Comparison of ENCODE assay signal across 8 cellular contexts in the genomic region with DNA sequence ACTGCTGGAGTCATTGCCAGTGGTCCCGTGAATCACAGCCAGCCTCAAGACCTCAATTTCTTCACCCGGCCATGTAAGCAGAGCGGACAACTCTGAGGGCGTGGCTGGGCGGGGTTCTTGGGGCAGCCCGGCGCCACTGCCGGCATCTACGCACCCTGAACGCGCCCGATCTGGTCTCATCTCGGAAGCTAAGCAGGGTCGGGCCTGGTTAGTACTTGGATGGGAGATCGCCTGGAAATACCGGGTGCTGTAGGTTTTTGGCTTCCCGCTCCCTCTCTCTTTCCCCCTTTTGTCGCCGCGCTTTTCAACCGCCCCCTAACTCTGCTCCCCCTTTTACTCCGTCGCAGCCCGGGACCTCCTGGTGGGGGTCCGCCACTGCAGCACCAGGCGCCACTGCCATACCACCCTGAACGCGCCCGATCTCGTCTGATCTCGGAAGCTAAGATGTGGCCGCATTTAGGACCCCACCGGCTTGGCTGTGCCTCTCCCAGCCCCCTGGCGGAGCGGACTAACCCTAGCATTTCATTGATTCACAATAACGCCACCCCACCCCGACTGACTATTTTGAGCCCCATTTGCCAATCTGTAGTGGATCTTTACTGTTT. TPM values are rescaled to one million over a fixed set of nuclear protein-coding genes. Genes with fewer than 3 reads are reported as not detected.
DNase-seq lines count a peak whose midpoint lies in the region; ATAC-seq and TF ChIP-seq lines count a peak whose summit lies in the region.

No MANE protein-coding gene starts in this region.

- H3K4me3 Mint-ChIP-seq in activated naive CD4-positive, alpha-beta T cell treated with anti-CD3 and anti-CD28 coated beads, Interleukin-2, amount 50 U/mL, for 24 hours = peak overlapping the region; percentile 64

- ATAC-seq in HG02870 (IDR thresholded peaks at IDR 0.05; ENCODE audit: unreplicated experiment) (no peak), HG03469 (IDR thresholded peaks at IDR 0.05; ENCODE audit: unreplicated experiment) (no peak), HG02981 (IDR thresholded peaks at IDR 0.05; ENCODE audit: unreplicated experiment) (no peak)

- H3K36me3 Mint-ChIP-seq in activated naive CD4-positive, alpha-beta T cell treated with anti-CD3 and anti-CD28 coated beads, Interleukin-2, amount 50 U/mL, for 24 hours = no peaks in the 10 kb centered on the region

- H3K27me3 Mint-ChIP-seq in activated naive CD4-positive, alpha-beta T cell treated with anti-CD3 and anti-CD28 coated beads, Interleukin-2, amount 50 U/mL, for 24 hours = peaks cover 40% of the 10 kb centered on the region

- H3K27me3 ChIP-seq in right atrium auricular region (no peaks in the 10 kb centered on the region), skeletal muscle tissue (ENCODE audit: control insufficient read depth in 3 of 3, insufficient read depth in 3 of 3, low read length in 3 of 3) (peaks cover 17 to 46% (median 43%) of the 10 kb centered on the region in 3 donors)

- H3K4me1 ChIP-seq in right atrium auricular region (peaks cover 0 to 7% of the 10 kb centered on the region in 2 donors), skeletal muscle tissue (ENCODE audit: control insufficient read depth in 3 of 3, insufficient read depth in 3 of 3, low read length in 3 of 3) (peaks cover 6 to 9% (median 7%) of the 10 kb centered on the region in 3 donors)

- peak overlapping the region in 1 of 3 donors; percentile 51 for H3K9ac ChIP-seq in skeletal muscle tissue (ENCODE audit: low read depth in 1 of 3, low read length in 3 of 3)

- no peak overlapping the region for H3K27ac Mint-ChIP-seq in activated naive CD4-positive, alpha-beta T cell treated with anti-CD3 and anti-CD28 coated beads, Interleukin-2, amount 50 U/mL, for 24 hours

- peak; percentile 10 for TF ChIP-seq CTCF in GM12864 (IDR thresholded peaks at IDR 0.05; ENCODE audit: low read depth, low read length, missing control alignments)
- no peak for TF ChIP-seq CTCF in right atrium auricular region (IDR thresholded peaks at IDR 0.05)

- peaks cover 11% of the 10 kb centered on the region for H3K4me1 Mint-ChIP-seq in activated naive CD4-positive, alpha-beta T cell treated with anti-CD3 and anti-CD28 coated beads, Interleukin-2, amount 50 U/mL, for 24 hours

- H3K4me3 ChIP-seq in GM12864 (ENCODE audit: low read depth, low read length) (peak overlapping the region; percentile 36), right atrium auricular region (peak overlapping the region; percentile 32 to 44), skeletal muscle tissue (ENCODE audit: low read length in 3 of 3) (peak overlapping the region; percentile 28 to 63 (median 42))

- H3K36me3 ChIP-seq in right atrium auricular region (no peaks in the 10 kb centered on the region), skeletal muscle tissue (ENCODE audit: control insufficient read depth in 3 of 3, insufficient read depth in 3 of 3, low read length in 3 of 3) (no peaks in the 10 kb centered on the region)

- H3K9me3 ChIP-seq in right atrium auricular region (no peaks in the 10 kb centered on the region), skeletal muscle tissue (ENCODE audit: control insufficient read depth in 3 of 3, low read length in 3 of 3) (no peaks in the 10 kb centered on the region)

- DNase-seq in GM12864 (ENCODE audit: low read depth) (no peak), NCI-H69 (lab: John Stamatoyannopoulos, UW) (peak; percentile 87), right atrium auricular region (ENCODE audit: low spot score) (peak; percentile 62)

- H3K27ac ChIP-seq in right atrium auricular region (no peak overlapping the region), skeletal muscle tissue (ENCODE audit: low read depth, low read length) (no peak overlapping the region)

- H3K9me3 Mint-ChIP-seq in activated naive CD4-positive, alpha-beta T cell treated with anti-CD3 and anti-CD28 coated beads, Interleukin-2, amount 50 U/mL, for 24 hours = no peaks in the 10 kb centered on the region

RNA-seq across cellular contexts. Expression of gene GARIN1A, which starts 25.3 kb away (rescaled TPM):
- under 1 TPM; 0.39 to 0.63 TPM for total RNA-seq in right atrium auricular region
- total RNA-seq in skeletal muscle tissue = 0.52 TPM

RNA-seq across cellular contexts. Expression of gene CALU, which starts 41.8 kb away (rescaled TPM):
- total RNA-seq in right atrium auricular region = 100 to 1,000 TPM; 190 to 286 TPM
- total RNA-seq in skeletal muscle tissue = 131 TPM
